In genomic region chr7:36191292-36191920, GRCh38 we compare ENCODE assay signal across 14 cellular contexts. TPM values are rescaled to one million over a fixed set of nuclear protein-coding genes. Genes with fewer than 3 reads are reported as not detected.
DNase-seq lines count a peak whose midpoint lies in the region; ATAC-seq and TF ChIP-seq lines count a peak whose summit lies in the region.
"Had no signal": no experiment of that assay in that cellular context is flagged by ENCODE, and none has a peak within 500 bp of the region (broad histone marks: within the 10 kb centered on the region; RNA-seq: fewer than 3 reads in every experiment).

No MANE protein-coding gene starts in this region.

- H3K27me3 Mint-ChIP-seq in GM23338 (ENCODE audit: insufficient read depth, low read depth, poor library complexity), result peaks cover 3% of the 10 kb centered on the region
- H3K27me3 Mint-ChIP-seq in natural killer cell (ENCODE audit: low read depth in 2 of 2), result peaks cover 0 to 8% of the 10 kb centered on the region in 2 donors

- TF ChIP-seq CTCF in foreskin fibroblast (IDR thresholded peaks at IDR 0.05; ENCODE audit: low read depth, low read length) (no peak), uterus (IDR thresholded peaks at IDR 0.05) (no peak), GM23338 (conservative IDR thresholded peaks at IDR 0.05; ENCODE audit: low read depth in 2 of 2) (no peak), natural killer cell (IDR thresholded peaks at IDR 0.05) (no peak)

- no peak overlapping the region for H2AFZ ChIP-seq in Karpas-422 (ENCODE audit: low read length)
- no peak overlapping the region for H2AFZ ChIP-seq in GM23338

- DNase-seq in Right ventricle myocardium superior (no peak), right cardiac atrium (no peak), Karpas-422 (peak; percentile 72), foreskin fibroblast (peak; percentile 47 to 60), uterus (peak in 1 of 2 donors; percentile 27), GM23338 (ENCODE audit: low spot score) (no peak), middle frontal gyrus (ENCODE audit: extremely low spot score, low spot score) (no peak), natural killer cell (no peak)
- DNase-seq: activated CD4-positive, CD25-positive, alpha-beta regulatory T cell; dermis blood vessel endothelial cell; naive B cell; NCI-H1436; stimulated activated CD4-positive, alpha-beta T cell treated with anti-CD3 and anti-CD28 coated beads, Interleukin-1b, Interleukin-23, amount 100 ng/mL, for 48 hours had no signal

- intact Hi-C loops in Right ventricle myocardium superior (cut with DNase I) (no loop called here), right cardiac atrium (cut with DNase I) (no loop called here), uterus (cut with DNase I; ENCODE audit: low total_unique reads) (no loop called here), natural killer cell (cut with micrococcal nuclease) (no loop called here)

- no peak overlapping the region for H3K4me3 ChIP-seq in right cardiac atrium (ENCODE audit: low read length)
- peak overlapping the region; percentile 51 for H3K4me3 ChIP-seq in Karpas-422 (ENCODE audit: low read length)
- peak overlapping the region in 1 of 2 donors; percentile 31 for H3K4me3 ChIP-seq in foreskin fibroblast (ENCODE audit: low read depth in 1 of 2, low read length in 2 of 2)
- no peak overlapping the region for H3K4me3 ChIP-seq in uterus
- no peak overlapping the region for H3K4me3 ChIP-seq in GM23338
- H3K4me3 ChIP-seq: testis had no signal

- H3K79me2 ChIP-seq in Karpas-422 (ENCODE audit: low read length) (peaks cover 89% of the 10 kb centered on the region), GM23338 (replicated peaks; ENCODE audit: insufficient read depth) (no peaks in the 10 kb centered on the region; the same call in 1 of the 2 replicates)

- H3K4me1 Mint-ChIP-seq in GM23338 (peaks cover 3% of the 10 kb centered on the region; the same call in 2 of the 3 replicates), natural killer cell (no peaks in the 10 kb centered on the region)

- no peaks in the 10 kb centered on the region for H3F3A ChIP-seq in GM23338 (replicated peaks; ENCODE audit: low read depth)

- H3K9me2 ChIP-seq in Karpas-422 (replicated peaks; ENCODE audit: insufficient read depth, low read length) (no peaks in the 10 kb centered on the region), GM23338 (ENCODE audit: insufficient read depth) (no peaks in the 10 kb centered on the region)

- H3K9me3 Mint-ChIP-seq in GM23338 (peaks cover 11% of the 10 kb centered on the region), natural killer cell (no peaks in the 10 kb centered on the region)
- H3K9me3 Mint-ChIP-seq: naive B cell had no signal

- H4K20me1 ChIP-seq in Karpas-422 (ENCODE audit: insufficient read depth, low read depth, low read length), result no peaks in the 10 kb centered on the region
- no peaks in the 10 kb centered on the region for H4K20me1 ChIP-seq in GM23338 (replicated peaks; ENCODE audit: insufficient read depth)

- H3K9me3 ChIP-seq in right cardiac atrium (ENCODE audit: control insufficient read depth, low read length) (no peaks in the 10 kb centered on the region), Karpas-422 (ENCODE audit: low read length) (no peaks in the 10 kb centered on the region), uterus (no peaks in the 10 kb centered on the region)
- H3K9me3 ChIP-seq: testis had no signal

- H3K4me1 ChIP-seq in right cardiac atrium (ENCODE audit: control insufficient read depth, insufficient read depth, low read length), result peaks cover 4% of the 10 kb centered on the region
- H3K4me1 ChIP-seq in Karpas-422 (ENCODE audit: low read length), result peaks cover 96% of the 10 kb centered on the region
- H3K4me1 ChIP-seq in uterus, result no peaks in the 10 kb centered on the region
- no peaks in the 10 kb centered on the region for H3K4me1 ChIP-seq in GM23338 (ENCODE audit: insufficient read depth)

- H3K4me2 ChIP-seq in Karpas-422 (ENCODE audit: low read depth, low read length, poor library complexity, severe bottlenecking) (peak overlapping the region; percentile 67), GM23338 (no peak overlapping the region)

- H3K36me3 ChIP-seq in Karpas-422 (ENCODE audit: insufficient read depth, low read length) (peaks cover 20% of the 10 kb centered on the region), uterus (no peaks in the 10 kb centered on the region), GM23338 (ENCODE audit: insufficient read depth) (no peaks in the 10 kb centered on the region)

- H3K9ac ChIP-seq in Karpas-422 (ENCODE audit: low read length), result peak overlapping the region; percentile 71

- ATAC-seq in Right ventricle myocardium superior (ENCODE audit: poor library complexity) (peak; percentile 53), right cardiac atrium (no peak), GM23338 (no peak), natural killer cell (no peak)

- H3K27ac Mint-ChIP-seq in GM23338, result no peak overlapping the region
- no peak overlapping the region for H3K27ac Mint-ChIP-seq in natural killer cell

- no peak for TF ChIP-seq POLR2A in uterus (IDR thresholded peaks at IDR 0.05)

- no peak overlapping the region for H3K27ac ChIP-seq in right cardiac atrium (ENCODE audit: low read length)
- peak overlapping the region; percentile 97 for H3K27ac ChIP-seq in Karpas-422 (ENCODE audit: low read length)
- peak overlapping the region; percentile 68 to 84 for H3K27ac ChIP-seq in uterus
- no peak overlapping the region for H3K27ac ChIP-seq in GM23338 (ENCODE audit: low read depth)
- H3K27ac ChIP-seq: testis had no signal

- H3K4me3 Mint-ChIP-seq in GM23338 (no peak overlapping the region), natural killer cell (no peak overlapping the region)
- H3K4me3 Mint-ChIP-seq: naive B cell had no signal

- H3K36me3 Mint-ChIP-seq in GM23338 (ENCODE audit: low read depth) (peaks cover 22% of the 10 kb centered on the region), natural killer cell (no peaks in the 10 kb centered on the region)
- H3K36me3 Mint-ChIP-seq: naive B cell had no signal

- H3K27me3 ChIP-seq in right cardiac atrium (ENCODE audit: control insufficient read depth, insufficient read depth) (no peaks in the 10 kb centered on the region), Karpas-422 (ENCODE audit: low read length) (no peaks in the 10 kb centered on the region), uterus (no peaks in the 10 kb centered on the region), GM23338 (ENCODE audit: insufficient read depth) (no peaks in the 10 kb centered on the region)
- H3K27me3 ChIP-seq: testis had no signal

- 82% methylated on average over 7 of the region's 7 CpGs for WGBS in right cardiac atrium

TF ChIP-seq in GM23338, 12 proteins besides CTCF, POLR2A, EP300 and RAD21:
- TF ChIP-seq NANOG (IDR thresholded peaks at IDR 0.05; ENCODE audit: borderline replicate concordance), result no peak

RNA-seq across cellular contexts. Expression of gene EEPD1, which starts 38.4 kb away (rescaled TPM):
- total RNA-seq in Right ventricle myocardium superior (10.0 TPM), right cardiac atrium (1 to 10 TPM; 3.0 to 7.8 (median 5.7) TPM), uterus (10 to 100 TPM in 3 of 4 donors, 1 to 10 TPM in 1; 1.8 to 18.4 (median 11.2) TPM), natural killer cell (1 to 10 TPM in 2 of 3 donors, under 1 TPM in 1; 0.45 to 4.9 (median 1.4) TPM)
- polyA plus RNA-seq in right cardiac atrium (4.4 TPM), GM23338 (2016; fragmentation: Nextera tagmentation; extraction: Ambion mirVana) (4.1 and 6.0 TPM in 2 replicates)
- 28.8 and 63.5 TPM in 2 replicates for total RNA-seq in Karpas-422 (2014; rRNA removed; shearing (Covaris generic); ENCODE audit: low replicate concordance)
- 12.4 and 17.1 TPM in 2 replicates for total RNA-seq in GM23338 (2014; rRNA removed; shearing (Covaris generic))

Comparison
In these comparisons a context has a peak if more than half of its experiments do, and no peak if none do; other contexts are left out.
1. DNase-seq: peak in Karpas-422 (single experiment) and foreskin fibroblast (2 of 2); none in Right ventricle myocardium superior (single experiment), right cardiac atrium (0 of 3), GM23338 (single experiment), middle frontal gyrus (single experiment) and natural killer cell (single experiment).
2. H3K27ac ChIP-seq: peak in Karpas-422 (single experiment) and uterus (2 of 2); none in right cardiac atrium (single experiment) and GM23338 (single experiment).